ENCODE assay signal across 8 cellular contexts in genomic region chr6:97282238-97282725, GRCh38. TPM values are rescaled to one million over a fixed set of nuclear protein-coding genes. Genes with fewer than 3 reads are reported as not detected.
DNase-seq lines count a peak whose midpoint lies in the region; ATAC-seq, FAIRE-seq and TF ChIP-seq lines count a peak whose summit lies in the region.

No MANE protein-coding gene starts in this region.

- TF ChIP-seq CTCF in IMR-90 (conservative IDR thresholded peaks at IDR 0.05; ENCODE audit: low read depth, low read length) = no peak
- no peak for TF ChIP-seq CTCF in adrenal gland (IDR thresholded peaks at IDR 0.05)
- TF ChIP-seq CTCF in kidney (IDR thresholded peaks at IDR 0.05; ENCODE audit: borderline replicate concordance, extremely low read depth, insufficient read depth) = no peak
- TF ChIP-seq CTCF in testis (IDR thresholded peaks at IDR 0.05) = no peak

- H4K5ac ChIP-seq in IMR-90 (ENCODE audit: low read depth, low read length) = no peak overlapping the region

- no TSS peak for BruUV-seq in IMR-90 (replicated peaks; lab: Mats Ljungman, UMichigan)

- H3K4ac ChIP-seq in IMR-90 (ENCODE audit: low read depth, low read length) = peak overlapping the region; percentile 54

- peaks cover 6% of the 10 kb centered on the region for H3K36me3 ChIP-seq in CD4-positive, CD25-positive, alpha-beta regulatory T cell (ENCODE audit: control insufficient read depth, insufficient read depth, low read length)
- H3K36me3 ChIP-seq in IMR-90 (ENCODE audit: control insufficient read depth, insufficient read depth, low read length) = no peaks in the 10 kb centered on the region
- H3K36me3 ChIP-seq in adrenal gland (replicated peaks in 1 of 2) = no peaks in the 10 kb centered on the region
- peaks cover 0 to 4% of the 10 kb centered on the region in 2 donors for H3K36me3 ChIP-seq in kidney (ENCODE audit: control insufficient read depth in 1 of 2, insufficient read depth in 2 of 2, low read length in 2 of 2)
- H3K36me3 ChIP-seq in testis (ENCODE audit: low read depth, missing control alignments) = no peaks in the 10 kb centered on the region

- no peak overlapping the region for H2BK5ac ChIP-seq in IMR-90 (ENCODE audit: low read depth, low read length, poor library complexity, severe bottlenecking)

- H3K27me3 Mint-ChIP-seq in CD4-positive, CD25-positive, alpha-beta regulatory T cell = no peaks in the 10 kb centered on the region

- TF ChIP-seq RAD21 in IMR-90 (IDR thresholded peaks at IDR 0.05; ENCODE audit: low read length) = no peak

- H3K56ac ChIP-seq in IMR-90 (ENCODE audit: extremely low read depth, insufficient read depth, low read length) = no peak overlapping the region

- no peak for ATAC-seq in CD4-positive, CD25-positive, alpha-beta regulatory T cell (ENCODE audit: low read depth in 2 of 2)
- ATAC-seq in GM19351 (IDR thresholded peaks at IDR 0.05; ENCODE audit: unreplicated experiment) (peak; percentile 2), IMR-90 (ENCODE audit: low read depth) (0 out of 2 replicates have a peak, but pooled peaks have one; percentile 9)

- H3K4me1 ChIP-seq in CD4-positive, CD25-positive, alpha-beta regulatory T cell (ENCODE audit: control insufficient read depth, insufficient read depth, low read length, poor library complexity, severe bottlenecking) = peaks cover 13% of the 10 kb centered on the region
- H3K4me1 ChIP-seq in IMR-90 (ENCODE audit: control insufficient read depth, insufficient read depth, low read length) = no peaks in the 10 kb centered on the region
- peaks cover 5 to 11% of the 10 kb centered on the region in 2 donors for H3K4me1 ChIP-seq in adrenal gland (replicated peaks in 1 of 2)
- no peaks in the 10 kb centered on the region for H3K4me1 ChIP-seq in kidney (ENCODE audit: control insufficient read depth in 1 of 2, insufficient read depth in 1 of 2, low read depth in 1 of 2, low read length in 2 of 2)
- peaks cover 3% of the 10 kb centered on the region for H3K4me1 ChIP-seq in testis

- H3K4me3 ChIP-seq in CD4-positive, CD25-positive, alpha-beta regulatory T cell (ENCODE audit: low read depth, low read length) = peak overlapping the region; percentile 95
- H3K4me3 ChIP-seq in IMR-90 (ENCODE audit: insufficient read depth, low read depth, low read length) (peak overlapping the region; percentile 64), adrenal gland (peak overlapping the region in 3 of 4 donors; percentile 87 to 99 (median 94)), kidney (ENCODE audit: low read length in 2 of 2) (peak overlapping the region; percentile 76 to 91), testis (peak overlapping the region; percentile 88 to 92)

- peaks cover 21 to 45% (median 30%) of the 10 kb centered on the region in 4 donors for H3K4me1 Mint-ChIP-seq in CD4-positive, CD25-positive, alpha-beta regulatory T cell

- intact Hi-C loops in IMR-90 (cut with micrococcal nuclease) (loop anchor here (2.0 kb wide), 1 partner anchor 95 kb away; no protein-coding TSS in a partner anchor), adrenal gland (cut with DNase I) (no loop called here), kidney (cut with DNase I) (no loop called here), testis (cut with DNase I; ENCODE audit: low total_unique reads) (no loop called here)

- no peak overlapping the region for H2BK20ac ChIP-seq in IMR-90 (ENCODE audit: low read depth, low read length)

- H4K8ac ChIP-seq in IMR-90 (ENCODE audit: low read depth in 2 of 2, low read length in 2 of 2) = peak overlapping the region; percentile 36 to 39; a peak in 1 of 4 replicates

- dilution Hi-C loops in IMR-90 (cut with HindIII; ENCODE audit: low sequenced_read_pairs, unreplicated experiment) = no loop called here

- TF ChIP-seq POLR2A in IMR-90 (IDR thresholded peaks at IDR 0.05; ENCODE audit: low read depth, low read length) = no peak
- TF ChIP-seq POLR2A in adrenal gland (IDR thresholded peaks at IDR 0.05) = no peak
- no peak for TF ChIP-seq POLR2A in testis (IDR thresholded peaks at IDR 0.05)

- H3K79me1 ChIP-seq in IMR-90 (ENCODE audit: low read depth in 1 of 2, low read length in 2 of 2) = peaks cover 10 to 17% of the 10 kb centered on the region in 2 experiments; a peak in 3 of 4 replicates

- peaks cover 3% of the 10 kb centered on the region; the same call in 1 of the 2 replicates for H3K9me1 ChIP-seq in IMR-90 (ENCODE audit: insufficient read depth, low read length)

- no peaks in the 10 kb centered on the region for H3K9me3 ChIP-seq in CD4-positive, CD25-positive, alpha-beta regulatory T cell (ENCODE audit: control insufficient read depth in 2 of 2, low read length in 2 of 2)
- H3K9me3 ChIP-seq in IMR-90 (ENCODE audit: control insufficient read depth, insufficient read depth, low read length) = no peaks in the 10 kb centered on the region
- no peaks in the 10 kb centered on the region for H3K9me3 ChIP-seq in adrenal gland (replicated peaks in 1 of 3)
- no peaks in the 10 kb centered on the region for H3K9me3 ChIP-seq in kidney (ENCODE audit: control insufficient read depth in 1 of 2, low read length in 2 of 2)
- no peaks in the 10 kb centered on the region for H3K9me3 ChIP-seq in testis

- POLR2A ChIA-PET in IMR-90 (lab: Charles Lee; ENCODE audit: unreplicated experiment) = no interaction called here

- no peaks in the 10 kb centered on the region for H3K27me3 ChIP-seq in CD4-positive, CD25-positive, alpha-beta regulatory T cell (ENCODE audit: control insufficient read depth, insufficient read depth, low read length)
- H3K27me3 ChIP-seq in IMR-90 (ENCODE audit: control insufficient read depth, insufficient read depth, low read length) = no peaks in the 10 kb centered on the region
- no peaks in the 10 kb centered on the region for H3K27me3 ChIP-seq in adrenal gland
- no peaks in the 10 kb centered on the region for H3K27me3 ChIP-seq in testis

- peak overlapping the region; percentile 71 for H2AK9ac ChIP-seq in IMR-90 (replicated peaks; ENCODE audit: low read depth, low read length, poor library complexity)

- H3K18ac ChIP-seq in IMR-90 (ENCODE audit: low read depth, low read length) = no peak overlapping the region

- peak overlapping the region; percentile 99 for H3K4me2 ChIP-seq in IMR-90 (ENCODE audit: low read depth, low read length)

- no peak for DNase-seq in CD4-positive, CD25-positive, alpha-beta regulatory T cell
- DNase-seq in IMR-90 = no peak
- no peak for DNase-seq in adrenal gland
- no peak for DNase-seq in kidney
- peak; percentile 18 for DNase-seq in testis
- no peak for DNase-seq in DMS153 (lab: John Stamatoyannopoulos, UW)
- no peak for DNase-seq in NCI-H2081 (lab: John Stamatoyannopoulos, UW)

- H4K20me1 ChIP-seq in IMR-90 (ENCODE audit: insufficient read depth, low read length) = no peaks in the 10 kb centered on the region

- CTCF ChIA-PET in IMR-90 (lab: Yijun Ruan, JAX) = interaction anchor here (0.6 to 1.5 kb wide), 2 partner anchors 113 to 155 kb away, joined by 3 read pairs; no protein-coding TSS in a partner anchor

- no CpG with 5 or more reads among the region's 13 CpGs for WGBS in IMR-90 (ENCODE audit: extremely low coverage in 2 of 2, insufficient read length in 1 of 2), 2 experiments
- 1 to 3% (median 2%) methylated on average over 12 to 13 of the region's 13 CpGs for WGBS in adrenal gland, 4 donors
- 1 to 2% methylated on average over 13 of the region's 13 CpGs for WGBS in testis, 2 donors

- H3K36me3 Mint-ChIP-seq in CD4-positive, CD25-positive, alpha-beta regulatory T cell = peaks cover 11% of the 10 kb centered on the region

- 0 out of 2 replicates have a peak overlapping the region, but pooled peaks have one; percentile 44 for H3K14ac ChIP-seq in IMR-90 (replicated peaks; ENCODE audit: low read depth, low read length)

- in situ Hi-C loops in IMR-90 (cut with MboI; ENCODE audit: low sequenced_read_pairs) = no loop called here

- peak overlapping the region; percentile 68 for H3K9ac ChIP-seq in IMR-90 (ENCODE audit: low read depth, low read length)
- H3K9ac ChIP-seq in kidney (ENCODE audit: low read length in 2 of 2) = peak overlapping the region in 1 of 2 donors; percentile 47

- no peak overlapping the region for H2AK5ac ChIP-seq in IMR-90 (ENCODE audit: low read depth, low read length)

- no peak overlapping the region for H2BK15ac ChIP-seq in IMR-90 (ENCODE audit: low read depth, low read length)

- 0 out of 2 replicates have a peak overlapping the region, but pooled peaks have one; percentile 41 for H4K91ac ChIP-seq in IMR-90 (ENCODE audit: insufficient read depth, low read depth, low read length)

- peaks cover 0 to 1% (median 0%) of the 10 kb centered on the region in 7 donors for H3K9me3 Mint-ChIP-seq in CD4-positive, CD25-positive, alpha-beta regulatory T cell

- peak overlapping the region; percentile 97 for H2AFZ ChIP-seq in IMR-90 (replicated peaks; ENCODE audit: low read length, poor library complexity)

- peak overlapping the region; percentile 49 for H3K23ac ChIP-seq in IMR-90 (ENCODE audit: low read depth, low read length)

- H2BK120ac ChIP-seq in IMR-90 (ENCODE audit: low read depth, low read length) = no peak overlapping the region

- H3K27ac Mint-ChIP-seq in CD4-positive, CD25-positive, alpha-beta regulatory T cell = peak overlapping the region; percentile 86 to 95 (median 88)

- H3K27ac ChIP-seq in CD4-positive, CD25-positive, alpha-beta regulatory T cell (ENCODE audit: insufficient read depth, low read length, poor library complexity, severe bottlenecking) = no peak overlapping the region
- H3K27ac ChIP-seq in IMR-90 (ENCODE audit: insufficient read depth, low read length) = peak overlapping the region; percentile 42; the same call in 1 of the 2 replicates
- H3K27ac ChIP-seq in adrenal gland = peak overlapping the region in 1 of 5 donors; percentile 72
- no peak overlapping the region for H3K27ac ChIP-seq in kidney (ENCODE audit: low read depth in 2 of 2, low read length in 2 of 2)
- peak overlapping the region; percentile 59 to 74 for H3K27ac ChIP-seq in testis

- FAIRE-seq in kidney (lab: Jason Lieb, UNC) = no peak

- H3K4me3 Mint-ChIP-seq in CD4-positive, CD25-positive, alpha-beta regulatory T cell = peak overlapping the region; percentile 96 to 99 (median 97)

TF ChIP-seq in IMR-90, 13 proteins besides CTCF, POLR2A, EP300 and RAD21:
- TF ChIP-seq CHD1 (IDR thresholded peaks at IDR 0.05; ENCODE audit: low read depth, low read length) (0 out of 2 replicates have a peak, but pooled peaks have one; percentile 17), RCOR1 (IDR thresholded peaks at IDR 0.05; ENCODE audit: insufficient replicate concordance, low read length) (no peak)

RNA-seq across cellular contexts. Expression of gene MMS22L, which starts 0.7 kb away (rescaled TPM):
- 14.3 TPM for total RNA-seq in CD4-positive, CD25-positive, alpha-beta regulatory T cell
- 1 to 10 TPM; 3.8 to 8.8 (median 6.5) TPM for polyA plus RNA-seq in CD4-positive, CD25-positive, alpha-beta regulatory T cell
- 18.6 and 30.6 TPM in 2 replicates for total RNA-seq in IMR-90 (2012; rRNA removed)
- 5.1 and 6.1 TPM in 2 replicates for polyA plus RNA-seq in IMR-90 (2012; rRNA removed)
- 0.89 and 1.9 TPM in 2 replicates for polyA plus RNA-seq in IMR-90 (2012; cell fraction: cytosol; rRNA removed)
- 0.64 and 5.4 TPM in 2 replicates for polyA plus RNA-seq in IMR-90 (2012; cell fraction: nucleus; rRNA removed; ENCODE audit: low replicate concordance)
- total RNA-seq in adrenal gland = 10 to 100 TPM in 2 of 8 donors, 1 to 10 TPM in 6; 4.1 to 12.7 (median 6.9) TPM
- 1 to 10 TPM in 2 of 3 donors, under 1 TPM in 1; 0.97 to 2.9 (median 1.0) TPM for polyA plus RNA-seq in adrenal gland
- total RNA-seq in kidney = 9.5 TPM
- polyA plus RNA-seq in kidney (ENCODE audit: insufficient read depth, low read depth, low replicate concordance) = 1.7 TPM
- 10 to 100 TPM; 21.6 to 23.7 TPM for total RNA-seq in testis
- 17.1 TPM for polyA plus RNA-seq in testis (ENCODE audit: insufficient read depth, low read depth, low replicate concordance)

Comparison
In these comparisons a context has a peak if more than half of its experiments do, and no peak if none do; other contexts are left out.
1. ATAC-seq: peak in GM19351 (single experiment) and IMR-90 (single experiment); none in CD4-positive, CD25-positive, alpha-beta regulatory T cell (0 of 2).
2. H3K27ac ChIP-seq: peak in IMR-90 (single experiment) and testis (2 of 2); none in CD4-positive, CD25-positive, alpha-beta regulatory T cell (single experiment) and kidney (0 of 2).
3. Peak in every context shown above with its lines, with median percentiles within 50 percentile points of each other: H3K4me3 ChIP-seq.